ENCODE assay signal across 2 cellular contexts in genomic region chr1:201042663-201043461, GRCh38.
TF ChIP-seq lines count a peak whose summit lies in the region.

No MANE protein-coding gene starts in this region.

TF ChIP-seq in HEK293, 187 proteins besides CTCF, POLR2A, EP300 and RAD21 (continued from another document and continues in another):
- TF ChIP-seq TSHZ1 (tag by site-specific recombination; IDR thresholded peaks at IDR 0.05; ENCODE audit: borderline replicate concordance) (no peak), ELK4 (IDR thresholded peaks at IDR 0.05; ENCODE audit: borderline replicate concordance, low read depth, low read length) (no peak), HOXA7 (CRISPR knock-in tag; IDR thresholded peaks at IDR 0.05; ENCODE audit: borderline replicate concordance) (no peak), KLF1 (tag by site-specific recombination; IDR thresholded peaks at IDR 0.05) (no peak), IKZF3 (tag by site-specific recombination; IDR thresholded peaks at IDR 0.05) (0 out of 2 replicates have a peak, but pooled peaks have one; percentile 51), ZSCAN23 (tag by site-specific recombination; IDR thresholded peaks at IDR 0.05) (no peak), ZNF175 (tag by site-specific recombination; IDR thresholded peaks at IDR 0.05) (no peak), KLF8 (tag by site-specific recombination; IDR thresholded peaks at IDR 0.05) (0 out of 2 replicates have a peak, but pooled peaks have one; percentile 21), ZNF501 (tag by site-specific recombination; IDR thresholded peaks at IDR 0.05) (peak; percentile 24; the same call in 1 of the 2 replicates), ZNF423 (tag by site-specific recombination; IDR thresholded peaks at IDR 0.05) (no peak), MYNN (tag by site-specific recombination; IDR thresholded peaks at IDR 0.05; ENCODE audit: borderline replicate concordance) (peak; percentile 90), ZNF341 (tag by site-specific recombination; IDR thresholded peaks at IDR 0.05; ENCODE audit: low read depth) (no peak), ZNF629 (tag by site-specific recombination; IDR thresholded peaks at IDR 0.05) (peak; percentile 31; the same call in 1 of the 2 replicates), ZNF837 (tag by site-specific recombination; IDR thresholded peaks at IDR 0.05) (no peak), ZNF174 (tag by site-specific recombination; IDR thresholded peaks at IDR 0.05) (no peak), ZNF23 (tag by site-specific recombination; IDR thresholded peaks at IDR 0.05; ENCODE audit: borderline replicate concordance) (no peak), YY2 (tag by site-specific recombination; IDR thresholded peaks at IDR 0.05) (no peak), ZNF324 (tag by site-specific recombination; IDR thresholded peaks at IDR 0.05) (0 out of 2 replicates have a peak, but pooled peaks have one; percentile 64), ZNF155 (tag by site-specific recombination; IDR thresholded peaks at IDR 0.05) (no peak), ZNF112 (tag by site-specific recombination; IDR thresholded peaks at IDR 0.05) (no peak), ZNF302 (tag by site-specific recombination; IDR thresholded peaks at IDR 0.05; ENCODE audit: low read depth) (no peak), ZNF670 (tag by site-specific recombination; IDR thresholded peaks at IDR 0.05; ENCODE audit: low read depth) (no peak), ZSCAN16 (tag by site-specific recombination; IDR thresholded peaks at IDR 0.05) (no peak), MEIS1 (CRISPR knock-in tag; IDR thresholded peaks at IDR 0.05; ENCODE audit: borderline replicate concordance) (no peak), ZNF433 (tag by site-specific recombination; IDR thresholded peaks at IDR 0.05; ENCODE audit: low read depth) (no peak), ZNF514 (tag by site-specific recombination; IDR thresholded peaks at IDR 0.05) (no peak), ZNF654 (tag by site-specific recombination; IDR thresholded peaks at IDR 0.05; ENCODE audit: low read depth) (peak; percentile 90), BCL11B (tag by site-specific recombination; IDR thresholded peaks at IDR 0.05; ENCODE audit: low read depth) (no peak)

TF ChIP-seq in K562, 482 proteins besides CTCF, POLR2A, EP300 and RAD21 (continued from another document):
- TF ChIP-seq SFPQ (IDR thresholded peaks at IDR 0.05; ENCODE audit: low read depth, low read length) (no peak), DEAF1 (CRISPR knock-in tag; IDR thresholded peaks at IDR 0.05) (peak; percentile 97), CBX3 (IDR thresholded peaks at IDR 0.05; ENCODE audit: borderline replicate concordance in 1 of 2, low read length in 2 of 2) (peak in 1 of 2 experiments; percentile 33; a peak in 1 of 3 replicates), ETV5 (CRISPR knock-in tag; IDR thresholded peaks at IDR 0.05; ENCODE audit: low read depth) (no peak), RCOR1 (IDR thresholded peaks at IDR 0.05; ENCODE audit: borderline replicate concordance in 1 of 2, low read depth in 2 of 2, low read length in 2 of 2) (0 out of 4 replicates have a peak, but pooled peaks of 1 of the 2 experiments have one; percentile 11), JUNB (CRISPR knock-in tag; conservative IDR thresholded peaks at IDR 0.05) (no peak), STAG1 (CRISPR knock-in tag; IDR thresholded peaks at IDR 0.05; ENCODE audit: borderline replicate concordance) (peak; percentile 66; the same call in 1 of the 2 replicates), HDAC3 (IDR thresholded peaks at IDR 0.05; ENCODE audit: borderline replicate concordance, partially characterized antibody) (no peak), E2F4 (CRISPR knock-in tag; IDR thresholded peaks at IDR 0.05; ENCODE audit: low read depth) (no peak), ETV6 (IDR thresholded peaks at IDR 0.05; ENCODE audit: borderline replicate concordance in 1 of 2, low read depth in 2 of 2, low read length in 1 of 2) (0 out of 4 replicates have a peak, but pooled peaks of 1 of the 2 experiments have one; percentile 27), ETV6 (CRISPR knock-in tag; IDR thresholded peaks at IDR 0.05; ENCODE audit: borderline replicate concordance) (no peak), BHLHE40 (IDR thresholded peaks at IDR 0.05; ENCODE audit: low read length) (0 out of 2 replicates have a peak, but pooled peaks have one; percentile 9), RFX1 (IDR thresholded peaks at IDR 0.05) (peak; percentile 88), FOXK1 (CRISPR knock-in tag; IDR thresholded peaks at IDR 0.05; ENCODE audit: borderline replicate concordance) (no peak), CBX5 (IDR thresholded peaks at IDR 0.05; ENCODE audit: borderline replicate concordance, low read depth) (no peak)
